ENCODE assay signal across 8 cellular contexts in the genomic region with DNA sequence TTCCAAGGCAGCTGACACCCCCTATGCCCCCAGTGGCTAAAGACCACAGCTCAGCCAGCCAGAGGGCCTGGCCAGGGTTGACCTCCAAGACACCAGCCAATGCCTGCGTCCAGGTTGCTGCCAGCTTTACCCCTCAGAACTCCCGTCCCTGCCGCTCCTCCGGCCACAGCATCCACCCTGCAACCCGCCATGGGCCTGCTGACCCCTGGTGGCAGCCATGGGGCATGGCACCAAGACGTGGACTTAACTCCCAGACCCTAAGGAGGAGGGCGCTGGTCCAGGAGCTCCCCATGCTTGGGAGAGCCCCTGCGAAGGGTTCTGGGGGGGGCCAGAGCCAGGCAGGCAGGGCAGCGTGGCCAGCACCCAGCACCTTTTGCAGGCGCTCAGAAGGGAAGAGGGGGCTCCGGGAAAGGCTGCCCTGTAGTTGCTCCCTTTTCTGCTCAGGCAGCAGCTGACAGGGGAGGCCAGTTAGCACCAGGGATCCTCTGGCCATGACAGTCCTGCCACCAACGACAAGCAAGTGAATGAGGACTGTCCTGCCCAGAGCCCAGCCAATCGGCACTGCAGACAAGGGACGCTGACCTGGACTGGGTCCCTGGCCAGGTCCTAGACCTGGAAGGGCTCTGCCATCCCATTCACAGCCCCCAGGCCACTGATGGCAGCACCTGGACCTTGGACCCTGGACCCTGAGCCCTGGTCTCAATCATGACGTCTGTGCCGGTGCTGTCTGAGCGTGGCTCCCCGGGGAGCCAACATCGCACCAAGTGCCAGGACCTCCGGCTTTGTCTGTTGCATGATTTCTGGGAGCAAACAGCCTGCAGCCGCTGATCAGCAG.
DNase-seq lines count a peak whose midpoint lies in the region; ATAC-seq and TF ChIP-seq lines count a peak whose summit lies in the region.

No MANE protein-coding gene starts in this region.

- peak; percentile 99 for TF ChIP-seq CTCF in mesothelial cell of epicardium (IDR thresholded peaks at IDR 0.05; ENCODE audit: unreplicated experiment)

- ATAC-seq in HG02623 (IDR thresholded peaks at IDR 0.05; ENCODE audit: unreplicated experiment) = peak; percentile 63
- no peak for ATAC-seq in GM18517 (IDR thresholded peaks at IDR 0.05; ENCODE audit: unreplicated experiment)

- H3K4me1 Mint-ChIP-seq in activated CD4-positive, alpha-beta memory T cell treated with anti-CD3 and anti-CD28 coated beads, Interleukin-2, amount 10 ng/mL, durations not matched to agents 7 days and 5 days = no peaks in the 10 kb centered on the region
- H3K4me1 Mint-ChIP-seq in mesothelial cell of epicardium = peaks cover 11% of the 10 kb centered on the region

- CTCF ChIA-PET in activated CD4-positive, alpha-beta memory T cell treated with anti-CD3 and anti-CD28 coated beads, Interleukin-2, amount 10 ng/mL, durations not matched to agents 7 days and 5 days (lab: Charles Lee) = interaction anchor here (0.7 to 2.1 kb wide), 10 partner anchors 9 to 236 kb away, joined by 3 to 17 read pairs (median 4); no protein-coding TSS in a partner anchor

- no peaks in the 10 kb centered on the region for H3K36me3 Mint-ChIP-seq in activated CD4-positive, alpha-beta memory T cell treated with anti-CD3 and anti-CD28 coated beads, Interleukin-2, amount 10 ng/mL, durations not matched to agents 7 days and 5 days (ENCODE audit: low read depth)
- H3K36me3 Mint-ChIP-seq in mesothelial cell of epicardium = no peaks in the 10 kb centered on the region

- H3K36me3 ChIP-seq in effector memory CD4-positive, alpha-beta T cell (ENCODE audit: control insufficient read depth, insufficient read depth, low read length) = no peaks in the 10 kb centered on the region

- POLR2A ChIA-PET in activated CD4-positive, alpha-beta memory T cell treated with anti-CD3 and anti-CD28 coated beads, Interleukin-2, amount 10 ng/mL, durations not matched to agents 7 days and 5 days (lab: Charles Lee) = interaction anchor here (1.3 kb wide), 1 partner anchor 108 kb away, joined by 3 read pairs; no protein-coding TSS in a partner anchor

- no peaks in the 10 kb centered on the region for H3K9me3 Mint-ChIP-seq in activated CD4-positive, alpha-beta memory T cell treated with anti-CD3 and anti-CD28 coated beads, Interleukin-2, amount 10 ng/mL, durations not matched to agents 7 days and 5 days
- H3K9me3 Mint-ChIP-seq in mesothelial cell of epicardium = peaks cover 3% of the 10 kb centered on the region

- no peaks in the 10 kb centered on the region for H3K9me3 ChIP-seq in effector memory CD4-positive, alpha-beta T cell (ENCODE audit: control insufficient read depth, low read length)

- peaks cover 6% of the 10 kb centered on the region for H3K27me3 Mint-ChIP-seq in activated CD4-positive, alpha-beta memory T cell treated with anti-CD3 and anti-CD28 coated beads, Interleukin-2, amount 10 ng/mL, durations not matched to agents 7 days and 5 days
- peaks cover 19% of the 10 kb centered on the region for H3K27me3 Mint-ChIP-seq in mesothelial cell of epicardium (ENCODE audit: low read depth)

- DNase-seq in DMS53 treated with DMSO at 0.1 percent for 48 hours (lab: John Stamatoyannopoulos, UW; ENCODE audit: unreplicated experiment) (peak; percentile 27), NCI-H526 (lab: John Stamatoyannopoulos, UW) (peak; percentile 64 to 79), mesothelial cell of epicardium (ENCODE audit: low spot score in 2 of 2, unreplicated experiment in 2 of 2) (peak; percentile 53 to 86)
- DNase-seq in activated CD4-positive, alpha-beta memory T cell treated with anti-CD3 and anti-CD28 coated beads, Interleukin-2, amount 10 ng/mL, durations not matched to agents 7 days and 5 days = peak; percentile 56
- peak; percentile 8 to 35 (median 24) for DNase-seq in effector memory CD4-positive, alpha-beta T cell
- DNase-seq in stimulated activated CD8-positive, alpha-beta memory T cell treated with anti-CD3 and anti-CD28 coated beads, Interleukin-2, amount 100 ng/mL, for 1 hour (ENCODE audit: low read depth in 2 of 2) = peak; percentile 5 to 26

- peaks cover 3% of the 10 kb centered on the region for H3K27me3 ChIP-seq in effector memory CD4-positive, alpha-beta T cell (replicated peaks; ENCODE audit: control insufficient read depth, insufficient read depth, low read length, poor library complexity, severe bottlenecking)

- no peak overlapping the region for H3K27ac ChIP-seq in effector memory CD4-positive, alpha-beta T cell (ENCODE audit: insufficient read depth, low read length, poor library complexity, severe bottlenecking)

- no peaks in the 10 kb centered on the region for H3K4me1 ChIP-seq in effector memory CD4-positive, alpha-beta T cell (ENCODE audit: control insufficient read depth, insufficient read depth, low read length, poor library complexity, severe bottlenecking)

- H3K4me3 ChIP-seq in effector memory CD4-positive, alpha-beta T cell (ENCODE audit: insufficient read depth, low read depth, low read length, poor library complexity, severe bottlenecking) = no peak overlapping the region

- no peak overlapping the region for H3K4me3 Mint-ChIP-seq in activated CD4-positive, alpha-beta memory T cell treated with anti-CD3 and anti-CD28 coated beads, Interleukin-2, amount 10 ng/mL, durations not matched to agents 7 days and 5 days
- no peak overlapping the region for H3K4me3 Mint-ChIP-seq in mesothelial cell of epicardium

- no peak overlapping the region for H3K27ac Mint-ChIP-seq in activated CD4-positive, alpha-beta memory T cell treated with anti-CD3 and anti-CD28 coated beads, Interleukin-2, amount 10 ng/mL, durations not matched to agents 7 days and 5 days
- H3K27ac Mint-ChIP-seq in mesothelial cell of epicardium = no peak overlapping the region

Comparison
In these comparisons a context has a peak if more than half of its experiments do, and no peak if none do; other contexts are left out.
1. DNase-seq: peak in every context shown above with its lines; median percentile 72 in NCI-H526; 70 in mesothelial cell of epicardium; 56 in activated CD4-positive, alpha-beta memory T cell treated with anti-CD3 and anti-CD28 coated beads, Interleukin-2, amount 10 ng/mL, durations not matched to agents 7 days and 5 days; 27 in DMS53 treated with DMSO at 0.1 percent for 48 hours; 24 in effector memory CD4-positive, alpha-beta T cell; 16 in stimulated activated CD8-positive, alpha-beta memory T cell treated with anti-CD3 and anti-CD28 coated beads, Interleukin-2, amount 100 ng/mL, for 1 hour.